ENCODE assay signal across 8 cellular contexts in genomic region chr15:33068531-33068990, GRCh38.
A peak's percentile ranks its signal among the peaks of the same experiment; 100 is the strongest.
DNase-seq lines count a peak whose midpoint lies in the region; ATAC-seq and TF ChIP-seq lines count a peak whose summit lies in the region.

No MANE protein-coding gene starts in this region.

- 22 to 33% methylated on average over 8 of the region's 8 CpGs for WGBS in lower leg skin, 2 donors
- 56% methylated on average over 6 of the region's 8 CpGs for WGBS in esophagus muscularis mucosa

- peak overlapping the region; percentile 62; the same call in 1 of the 2 replicates for H2AFZ ChIP-seq in KMS-11 (ENCODE audit: low read depth)

- no peaks in the 10 kb centered on the region for H3K9me3 Mint-ChIP-seq in activated T-helper 17 cell treated with anti-CD3 and anti-CD28 coated beads, Interleukin-2, amount 50 U/mL, for 72 hours
- no peaks in the 10 kb centered on the region for H3K9me3 Mint-ChIP-seq in activated T-helper 2 cell treated with anti-CD3 and anti-CD28 coated beads, Interferon-gamma antibody, Interleukin-2, Interleukin-4, amounts not matched to agents 10 μg/mL and 5 μg/mL and 100 μg/mL, durations not matched to agents 14 hours and 24 hours and 36 hours

- H3K4me1 ChIP-seq in KMS-11 (ENCODE audit: low read depth, poor library complexity, severe bottlenecking) (peaks cover 52% of the 10 kb centered on the region), esophagus muscularis mucosa (peaks cover 0 to 8% (median 5%) of the 10 kb centered on the region in 4 donors)

- DNase-seq in AG04450 (ENCODE audit: low read depth, low spot score) (no peak), lower leg skin (ENCODE audit: low spot score in 2 of 2) (peak; percentile 61 to 89), esophagus muscularis mucosa (ENCODE audit: extremely low spot score) (no peak)
- DNase-seq in activated CD8-positive, alpha-beta memory T cell treated with anti-CD3 and anti-CD28 coated beads, Interleukin-2, amount 50 U/mL, for 4 hours, result no peak
- DNase-seq in activated CD4-positive, alpha-beta T cell treated with anti-CD3 and anti-CD28 coated beads for 4 hours, result no peak
- DNase-seq in activated T-helper 2 cell treated with anti-CD3 and anti-CD28 coated beads, Interferon-gamma antibody, Interleukin-2, Interleukin-4, amounts not matched to agents 10 μg/mL and 5 μg/mL and 100 μg/mL, durations not matched to agents 14 hours and 24 hours and 36 hours (ENCODE audit: low spot score), result no peak

- H3K4me1 Mint-ChIP-seq in activated T-helper 17 cell treated with anti-CD3 and anti-CD28 coated beads, Interleukin-2, amount 50 U/mL, for 72 hours, result peaks cover 19% of the 10 kb centered on the region
- H3K4me1 Mint-ChIP-seq in activated T-helper 2 cell treated with anti-CD3 and anti-CD28 coated beads, Interferon-gamma antibody, Interleukin-2, Interleukin-4, amounts not matched to agents 10 μg/mL and 5 μg/mL and 100 μg/mL, durations not matched to agents 14 hours and 24 hours and 36 hours (ENCODE audit: low read depth), result peaks cover 10% of the 10 kb centered on the region

- POLR2A ChIA-PET in AG04450 (lab: Yijun Ruan, JAX), result interaction anchor here (0.5 to 0.6 kb wide), 3 partner anchors 61 to 358 kb away, joined by 5 to 8 read pairs (median 5); no protein-coding TSS in a partner anchor

- no peaks in the 10 kb centered on the region for H3K27me3 ChIP-seq in AG04450 (ENCODE audit: control insufficient read depth, insufficient read depth, low read length)
- H3K27me3 ChIP-seq in KMS-11 (ENCODE audit: insufficient read depth, low read depth), result no peaks in the 10 kb centered on the region
- H3K27me3 ChIP-seq in esophagus muscularis mucosa, result no peaks in the 10 kb centered on the region

- peaks cover 10% of the 10 kb centered on the region; the same call in 1 of the 2 replicates for H3K79me2 ChIP-seq in KMS-11 (ENCODE audit: insufficient read depth, low read depth)

- TF ChIP-seq EP300 in esophagus muscularis mucosa (IDR thresholded peaks at IDR 0.05), result no peak

- no peak for TF ChIP-seq CTCF in AG04450 (IDR thresholded peaks at IDR 0.05; ENCODE audit: low read depth, low read length)
- TF ChIP-seq CTCF in KMS-11 (conservative IDR thresholded peaks at IDR 0.05; ENCODE audit: low read depth, low read length), result no peak
- no peak for TF ChIP-seq CTCF in lower leg skin (IDR thresholded peaks at IDR 0.05)
- TF ChIP-seq CTCF in esophagus muscularis mucosa (IDR thresholded peaks at IDR 0.05), result no peak

- peak overlapping the region; percentile 78 for H3K27ac ChIP-seq in AG04450 (ENCODE audit: low read depth, low read length)
- H3K27ac ChIP-seq in KMS-11, result peak overlapping the region; percentile 88
- H3K27ac ChIP-seq in esophagus muscularis mucosa (replicated peaks in 1 of 4), result no peak overlapping the region

- no peaks in the 10 kb centered on the region for H4K20me1 ChIP-seq in KMS-11 (ENCODE audit: insufficient read depth)

- H3K36me3 ChIP-seq in KMS-11 (ENCODE audit: insufficient read depth), result no peaks in the 10 kb centered on the region
- no peaks in the 10 kb centered on the region for H3K36me3 ChIP-seq in esophagus muscularis mucosa

- no peaks in the 10 kb centered on the region for H3K9me3 ChIP-seq in AG04450 (ENCODE audit: control insufficient read depth, insufficient read depth, low read length)
- H3K9me3 ChIP-seq in esophagus muscularis mucosa, result no peaks in the 10 kb centered on the region

- peak overlapping the region; percentile 64 for H3K9ac ChIP-seq in KMS-11

- no peaks in the 10 kb centered on the region for H3K27me3 Mint-ChIP-seq in activated T-helper 17 cell treated with anti-CD3 and anti-CD28 coated beads, Interleukin-2, amount 50 U/mL, for 72 hours
- peaks cover 33% of the 10 kb centered on the region for H3K27me3 Mint-ChIP-seq in activated T-helper 2 cell treated with anti-CD3 and anti-CD28 coated beads, Interferon-gamma antibody, Interleukin-2, Interleukin-4, amounts not matched to agents 10 μg/mL and 5 μg/mL and 100 μg/mL, durations not matched to agents 14 hours and 24 hours and 36 hours (ENCODE audit: low read depth)

- H3K27ac Mint-ChIP-seq in activated T-helper 17 cell treated with anti-CD3 and anti-CD28 coated beads, Interleukin-2, amount 50 U/mL, for 72 hours, result peak overlapping the region; percentile 65
- H3K27ac Mint-ChIP-seq in activated T-helper 2 cell treated with anti-CD3 and anti-CD28 coated beads, Interferon-gamma antibody, Interleukin-2, Interleukin-4, amounts not matched to agents 10 μg/mL and 5 μg/mL and 100 μg/mL, durations not matched to agents 14 hours and 24 hours and 36 hours, result no peak overlapping the region

- peak overlapping the region; percentile 98 for H3K4me2 ChIP-seq in KMS-11

- H3K36me3 Mint-ChIP-seq in activated T-helper 17 cell treated with anti-CD3 and anti-CD28 coated beads, Interleukin-2, amount 50 U/mL, for 72 hours (ENCODE audit: low read depth), result peaks cover 7% of the 10 kb centered on the region
- no peaks in the 10 kb centered on the region for H3K36me3 Mint-ChIP-seq in activated T-helper 2 cell treated with anti-CD3 and anti-CD28 coated beads, Interferon-gamma antibody, Interleukin-2, Interleukin-4, amounts not matched to agents 10 μg/mL and 5 μg/mL and 100 μg/mL, durations not matched to agents 14 hours and 24 hours and 36 hours (ENCODE audit: low read depth)

- CTCF ChIA-PET in AG04450 (lab: Charles Lee), result interaction anchor here (0.6 to 1.1 kb wide), 2 partner anchors 64 to 419 kb away, joined by 4 read pairs; no protein-coding TSS in a partner anchor

- H3K4me3 ChIP-seq in AG04450 (ENCODE audit: low read depth, low read length) (no peak overlapping the region), KMS-11 (IDR thresholded peaks at IDR 0.05; ENCODE audit: insufficient read depth, low read depth, low read length) (no peak overlapping the region), lower leg skin (ENCODE audit: low read depth, poor library complexity, severe bottlenecking) (no peak overlapping the region), esophagus muscularis mucosa (no peak overlapping the region)

- intact Hi-C loops in lower leg skin (cut with DNase I; ENCODE audit: low total_unique reads), result no loop called here
- intact Hi-C loops in esophagus muscularis mucosa (cut with DNase I), result no loop called here
- intact Hi-C loops in activated T-helper 2 cell treated with anti-CD3 and anti-CD28 coated beads, Interferon-gamma antibody, Interleukin-2, Interleukin-4, amounts not matched to agents 10 μg/mL and 5 μg/mL and 100 μg/mL, durations not matched to agents 14 hours and 24 hours and 36 hours (cut with micrococcal nuclease), result no loop called here

- ATAC-seq in activated T-helper 17 cell treated with anti-CD3 and anti-CD28 coated beads, Interleukin-2, amount 50 U/mL, for 72 hours (replicated peaks), result no peak

- H3K4me3 Mint-ChIP-seq in activated T-helper 17 cell treated with anti-CD3 and anti-CD28 coated beads, Interleukin-2, amount 50 U/mL, for 72 hours, result peak overlapping the region; percentile 80
- H3K4me3 Mint-ChIP-seq in activated T-helper 2 cell treated with anti-CD3 and anti-CD28 coated beads, Interferon-gamma antibody, Interleukin-2, Interleukin-4, amounts not matched to agents 10 μg/mL and 5 μg/mL and 100 μg/mL, durations not matched to agents 14 hours and 24 hours and 36 hours (ENCODE audit: low read depth), result no peak overlapping the region

- TF ChIP-seq POLR2A in lower leg skin (IDR thresholded peaks at IDR 0.05) (no peak), esophagus muscularis mucosa (IDR thresholded peaks at IDR 0.05; ENCODE audit: low read depth) (no peak)

Comparison
In these comparisons a context has a peak if more than half of its experiments do, and no peak if none do; other contexts are left out.
1. DNase-seq: peak in lower leg skin (2 of 2); none in AG04450 (single experiment), activated CD8-positive, alpha-beta memory T cell treated with anti-CD3 and anti-CD28 coated beads, Interleukin-2, amount 50 U/mL, for 4 hours (single experiment), esophagus muscularis mucosa (single experiment), activated CD4-positive, alpha-beta T cell treated with anti-CD3 and anti-CD28 coated beads for 4 hours (0 of 2) and activated T-helper 2 cell treated with anti-CD3 and anti-CD28 coated beads, Interferon-gamma antibody, Interleukin-2, Interleukin-4, amounts not matched to agents 10 μg/mL and 5 μg/mL and 100 μg/mL, durations not matched to agents 14 hours and 24 hours and 36 hours (single experiment).
2. H3K27ac ChIP-seq: peak in AG04450 (single experiment) and KMS-11 (single experiment); none in esophagus muscularis mucosa (0 of 4).